In the genomic region with DNA sequence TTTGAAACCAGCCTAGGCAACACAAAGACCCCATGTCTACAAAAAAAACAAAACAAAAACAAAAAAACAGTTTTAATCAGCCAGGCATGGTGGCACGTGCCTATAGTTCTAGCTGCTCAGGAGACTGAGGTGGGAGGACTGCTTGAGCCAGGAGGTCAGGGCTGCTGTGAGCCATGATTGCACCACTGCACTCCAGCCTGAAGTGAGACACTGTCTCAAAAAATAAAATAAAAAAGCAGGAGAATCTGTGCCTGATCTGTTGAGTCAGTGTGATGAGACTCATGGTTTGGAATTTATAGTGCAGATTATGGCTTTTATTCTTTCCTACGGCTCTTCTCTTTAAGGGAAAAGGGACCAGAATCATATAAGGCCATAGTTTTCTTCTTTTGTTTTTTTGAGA, we compare ENCODE assay signal across 1 cellular context.
TF ChIP-seq lines count a peak whose summit lies in the region.

No MANE protein-coding gene starts in this region.

TF ChIP-seq in SK-N-SH treated with all-trans-retinoic acid at 6 μM for 48 hours, 23 proteins besides CTCF, POLR2A, EP300 and RAD21 (continued from another document):
- TF ChIP-seq, protein P1, sequence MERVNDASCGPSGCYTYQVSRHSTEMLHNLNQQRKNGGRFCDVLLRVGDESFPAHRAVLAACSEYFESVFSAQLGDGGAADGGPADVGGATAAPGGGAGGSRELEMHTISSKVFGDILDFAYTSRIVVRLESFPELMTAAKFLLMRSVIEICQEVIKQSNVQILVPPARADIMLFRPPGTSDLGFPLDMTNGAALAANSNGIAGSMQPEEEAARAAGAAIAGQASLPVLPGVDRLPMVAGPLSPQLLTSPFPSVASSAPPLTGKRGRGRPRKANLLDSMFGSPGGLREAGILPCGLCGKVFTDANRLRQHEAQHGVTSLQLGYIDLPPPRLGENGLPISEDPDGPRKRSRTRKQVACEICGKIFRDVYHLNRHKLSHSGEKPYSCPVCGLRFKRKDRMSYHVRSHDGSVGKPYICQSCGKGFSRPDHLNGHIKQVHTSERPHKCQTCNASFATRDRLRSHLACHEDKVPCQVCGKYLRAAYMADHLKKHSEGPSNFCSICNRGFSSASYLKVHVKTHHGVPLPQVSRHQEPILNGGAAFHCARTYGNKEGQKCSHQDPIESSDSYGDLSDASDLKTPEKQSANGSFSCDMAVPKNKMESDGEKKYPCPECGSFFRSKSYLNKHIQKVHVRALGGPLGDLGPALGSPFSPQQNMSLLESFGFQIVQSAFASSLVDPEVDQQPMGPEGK (CRISPR knock-in tag; IDR thresholded peaks at IDR 0.05; ENCODE audit: borderline replicate concordance): no peak
- TF ChIP-seq ARNTL (CRISPR knock-in tag; IDR thresholded peaks at IDR 0.05; ENCODE audit: borderline replicate concordance, low read depth): no peak
- TF ChIP-seq, protein P2, sequence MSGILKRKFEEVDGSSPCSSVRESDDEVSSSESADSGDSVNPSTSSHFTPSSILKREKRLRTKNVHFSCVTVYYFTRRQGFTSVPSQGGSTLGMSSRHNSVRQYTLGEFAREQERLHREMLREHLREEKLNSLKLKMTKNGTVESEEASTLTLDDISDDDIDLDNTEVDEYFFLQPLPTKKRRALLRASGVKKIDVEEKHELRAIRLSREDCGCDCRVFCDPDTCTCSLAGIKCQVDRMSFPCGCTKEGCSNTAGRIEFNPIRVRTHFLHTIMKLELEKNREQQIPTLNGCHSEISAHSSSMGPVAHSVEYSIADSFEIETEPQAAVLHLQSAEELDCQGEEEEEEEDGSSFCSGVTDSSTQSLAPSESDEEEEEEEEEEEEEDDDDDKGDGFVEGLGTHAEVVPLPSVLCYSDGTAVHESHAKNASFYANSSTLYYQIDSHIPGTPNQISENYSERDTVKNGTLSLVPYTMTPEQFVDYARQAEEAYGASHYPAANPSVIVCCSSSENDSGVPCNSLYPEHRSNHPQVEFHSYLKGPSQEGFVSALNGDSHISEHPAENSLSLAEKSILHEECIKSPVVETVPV (CRISPR knock-in tag; IDR thresholded peaks at IDR 0.05): no peak
- TF ChIP-seq ZFP3 (CRISPR knock-in tag; IDR thresholded peaks at IDR 0.05): no peak
- TF ChIP-seq, protein P3, sequence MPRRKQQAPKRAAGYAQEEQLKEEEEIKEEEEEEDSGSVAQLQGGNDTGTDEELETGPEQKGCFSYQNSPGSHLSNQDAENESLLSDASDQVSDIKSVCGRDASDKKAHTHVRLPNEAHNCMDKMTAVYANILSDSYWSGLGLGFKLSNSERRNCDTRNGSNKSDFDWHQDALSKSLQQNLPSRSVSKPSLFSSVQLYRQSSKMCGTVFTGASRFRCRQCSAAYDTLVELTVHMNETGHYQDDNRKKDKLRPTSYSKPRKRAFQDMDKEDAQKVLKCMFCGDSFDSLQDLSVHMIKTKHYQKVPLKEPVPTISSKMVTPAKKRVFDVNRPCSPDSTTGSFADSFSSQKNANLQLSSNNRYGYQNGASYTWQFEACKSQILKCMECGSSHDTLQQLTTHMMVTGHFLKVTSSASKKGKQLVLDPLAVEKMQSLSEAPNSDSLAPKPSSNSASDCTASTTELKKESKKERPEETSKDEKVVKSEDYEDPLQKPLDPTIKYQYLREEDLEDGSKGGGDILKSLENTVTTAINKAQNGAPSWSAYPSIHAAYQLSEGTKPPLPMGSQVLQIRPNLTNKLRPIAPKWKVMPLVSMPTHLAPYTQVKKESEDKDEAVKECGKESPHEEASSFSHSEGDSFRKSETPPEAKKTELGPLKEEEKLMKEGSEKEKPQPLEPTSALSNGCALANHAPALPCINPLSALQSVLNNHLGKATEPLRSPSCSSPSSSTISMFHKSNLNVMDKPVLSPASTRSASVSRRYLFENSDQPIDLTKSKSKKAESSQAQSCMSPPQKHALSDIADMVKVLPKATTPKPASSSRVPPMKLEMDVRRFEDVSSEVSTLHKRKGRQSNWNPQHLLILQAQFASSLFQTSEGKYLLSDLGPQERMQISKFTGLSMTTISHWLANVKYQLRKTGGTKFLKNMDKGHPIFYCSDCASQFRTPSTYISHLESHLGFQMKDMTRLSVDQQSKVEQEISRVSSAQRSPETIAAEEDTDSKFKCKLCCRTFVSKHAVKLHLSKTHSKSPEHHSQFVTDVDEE (CRISPR knock-in tag; IDR thresholded peaks at IDR 0.05): no peak
- no peak for TF ChIP-seq GLIS3 (CRISPR knock-in tag; IDR thresholded peaks at IDR 0.05)
- TF ChIP-seq TOX (CRISPR knock-in tag; IDR thresholded peaks at IDR 0.05; ENCODE audit: borderline replicate concordance): no peak
- no peak for TF ChIP-seq SNAI2 (CRISPR knock-in tag; IDR thresholded peaks at IDR 0.05)
- TF ChIP-seq RARB (CRISPR knock-in tag; IDR thresholded peaks at IDR 0.05): no peak
- TF ChIP-seq ESRRG (CRISPR knock-in tag; IDR thresholded peaks at IDR 0.05): no peak
- no peak for TF ChIP-seq PPARA (CRISPR knock-in tag; IDR thresholded peaks at IDR 0.05; ENCODE audit: borderline replicate concordance)
- no peak for TF ChIP-seq OSR1 (CRISPR knock-in tag; IDR thresholded peaks at IDR 0.05)
- TF ChIP-seq ZC3H10 (CRISPR knock-in tag; IDR thresholded peaks at IDR 0.05): no peak
- TF ChIP-seq, protein P4, sequence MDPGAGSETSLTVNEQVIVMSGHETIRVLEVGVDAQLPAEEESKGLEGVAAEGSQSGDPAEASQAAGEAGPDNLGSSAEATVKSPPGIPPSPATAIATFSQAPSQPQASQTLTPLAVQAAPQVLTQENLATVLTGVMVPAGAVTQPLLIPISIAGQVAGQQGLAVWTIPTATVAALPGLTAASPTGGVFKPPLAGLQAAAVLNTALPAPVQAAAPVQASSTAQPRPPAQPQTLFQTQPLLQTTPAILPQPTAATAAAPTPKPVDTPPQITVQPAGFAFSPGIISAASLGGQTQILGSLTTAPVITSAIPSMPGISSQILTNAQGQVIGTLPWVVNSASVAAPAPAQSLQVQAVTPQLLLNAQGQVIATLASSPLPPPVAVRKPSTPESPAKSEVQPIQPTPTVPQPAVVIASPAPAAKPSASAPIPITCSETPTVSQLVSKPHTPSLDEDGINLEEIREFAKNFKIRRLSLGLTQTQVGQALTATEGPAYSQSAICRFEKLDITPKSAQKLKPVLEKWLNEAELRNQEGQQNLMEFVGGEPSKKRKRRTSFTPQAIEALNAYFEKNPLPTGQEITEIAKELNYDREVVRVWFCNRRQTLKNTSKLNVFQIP (CRISPR knock-in tag; IDR thresholded peaks at IDR 0.05; ENCODE audit: borderline replicate concordance, low read depth): no peak
